In the genomic region with DNA sequence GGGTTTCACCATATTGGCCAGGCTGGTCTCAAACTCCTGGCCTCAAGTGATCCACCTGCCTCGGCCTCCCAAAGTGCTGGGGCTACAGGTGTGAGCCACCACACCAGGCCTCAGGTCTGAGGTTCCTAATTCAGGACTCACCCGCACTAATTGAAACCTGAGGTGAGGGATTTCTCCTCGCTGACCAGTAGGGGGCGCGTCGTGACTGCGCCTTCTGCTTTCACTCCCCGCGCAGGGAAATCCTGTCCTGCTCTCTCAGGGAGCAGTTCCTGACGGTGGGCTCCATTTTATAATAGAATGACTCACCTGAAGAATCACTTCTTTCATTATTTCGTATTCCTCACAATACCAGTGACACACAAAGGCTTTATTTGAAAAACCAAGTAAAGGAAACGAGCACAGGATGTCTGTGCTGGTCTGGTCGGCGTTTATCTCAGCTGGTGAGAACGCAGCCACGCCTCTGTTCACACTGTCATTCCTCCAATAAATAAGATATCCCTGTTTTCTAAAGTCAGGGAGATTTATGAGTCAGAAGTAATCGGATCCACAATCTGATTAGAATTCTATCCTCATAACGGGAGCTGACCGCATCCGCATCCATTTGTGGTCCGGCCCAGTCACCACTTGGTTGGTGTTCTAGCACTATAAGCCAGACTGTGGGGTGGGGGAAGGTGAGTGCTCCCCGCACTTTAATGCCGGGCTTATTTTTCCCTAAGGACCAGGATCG, we compare ENCODE assay signal across 8 cellular contexts. TPM values are rescaled to one million over a fixed set of nuclear protein-coding genes. Genes with fewer than 3 reads are reported as not detected.
A peak's percentile ranks its signal among the peaks of the same experiment; 100 is the strongest.
DNase-seq lines count a peak whose midpoint lies in the region; ATAC-seq, FAIRE-seq and TF ChIP-seq lines count a peak whose summit lies in the region.

No MANE protein-coding gene starts in this region.

- H3K4me3 ChIP-seq in cardiac fibroblast (replicated peaks in 1 of 2; ENCODE audit: low read depth in 2 of 2, low read length in 2 of 2) = peak overlapping the region; percentile 1 to 41
- no peak overlapping the region for H3K4me3 ChIP-seq in small intestine (ENCODE audit: low read depth in 1 of 2, low read length in 2 of 2)

- FAIRE-seq in small intestine (lab: Jason Lieb, UNC) = no peak

- peak; percentile 36 for DNase-seq in NCI-H2029 (lab: John Stamatoyannopoulos, UW)
- peak; percentile 68 for DNase-seq in activated B cell treated with CpG ODN at 0.5 μM for 24 hours
- DNase-seq in cardiac fibroblast (ENCODE audit: low read depth in 2 of 2) = peak; percentile 90 to 92
- peak; percentile 80 for DNase-seq in iPS-NIHi7 (ENCODE audit: extremely low spot score)
- DNase-seq in small intestine = peak; percentile 82
- DNase-seq in OCI-M2 (lab: John Stamatoyannopoulos, UW; ENCODE audit: unreplicated experiment) = no peak

- peak; percentile 91 for TF ChIP-seq CTCF in GM12873 (IDR thresholded peaks at IDR 0.05; ENCODE audit: insufficient read depth, low read depth, low read length, missing control alignments)
- TF ChIP-seq CTCF in activated B cell treated with CpG ODN at 0.5 μM for 24 hours (IDR thresholded peaks at IDR 0.05) = peak; percentile 93
- peak; percentile 85 for TF ChIP-seq CTCF in cardiac fibroblast (IDR thresholded peaks at IDR 0.05; ENCODE audit: low read depth, low read length)

- peak overlapping the region; percentile 71 for H3K4me3 Mint-ChIP-seq in activated B cell treated with CpG ODN at 0.5 μM for 24 hours

- H3K9me3 ChIP-seq in small intestine (ENCODE audit: control insufficient read depth, low read depth) = no peaks in the 10 kb centered on the region

- peaks cover 28% of the 10 kb centered on the region for H3K4me1 Mint-ChIP-seq in activated B cell treated with CpG ODN at 0.5 μM for 24 hours

- intact Hi-C loops in activated B cell treated with CpG ODN at 0.5 μM for 24 hours (cut with micrococcal nuclease) = loop anchor here (1.0 to 5.0 kb wide), 6 partner anchors 14 to 173 kb away; partner anchors contain the start of gene INPP5F

- CTCF ChIA-PET in activated B cell treated with CpG ODN at 0.5 μM for 24 hours (lab: Charles Lee) = interaction anchor here (0.7 to 6.3 kb wide), 44 partner anchors 11 to 650 kb away, joined by 3 to 113 read pairs (median 4); partner anchors contain the start of genes BAG3, INPP5F and MCMBP

- H3K27ac Mint-ChIP-seq in activated B cell treated with CpG ODN at 0.5 μM for 24 hours = peak overlapping the region; percentile 77

- WGBS in small intestine, 3 donors = 20 to 23% (median 23%) methylated on average over 24 of the region's 24 CpGs

- H3K36me3 ChIP-seq in small intestine (ENCODE audit: control insufficient read depth in 2 of 2, insufficient read depth in 2 of 2, low read length in 2 of 2) = no peaks in the 10 kb centered on the region

- H3K27me3 Mint-ChIP-seq in activated B cell treated with CpG ODN at 0.5 μM for 24 hours = peaks cover 3% of the 10 kb centered on the region

- H3K4me1 ChIP-seq in small intestine (ENCODE audit: control insufficient read depth in 2 of 2, insufficient read depth in 1 of 2, low read depth in 1 of 2, low read length in 1 of 2) = no peaks in the 10 kb centered on the region

- POLR2A ChIA-PET in activated B cell treated with CpG ODN at 0.5 μM for 24 hours (lab: Charles Lee) = interaction anchor here (0.8 to 2.7 kb wide), 8 partner anchors 13 to 187 kb away, joined by 3 to 33 read pairs (median 6); partner anchors contain the start of genes BAG3, INPP5F and MCMBP

- H3K36me3 Mint-ChIP-seq in activated B cell treated with CpG ODN at 0.5 μM for 24 hours (ENCODE audit: low read depth) = no peaks in the 10 kb centered on the region

- ATAC-seq in HG02759 (IDR thresholded peaks at IDR 0.05; ENCODE audit: unreplicated experiment) = peak; percentile 82
- peak; percentile 93 for ATAC-seq in activated B cell treated with CpG ODN at 0.5 μM for 24 hours (ENCODE audit: low read depth)

- H3K9me3 Mint-ChIP-seq in activated B cell treated with CpG ODN at 0.5 μM for 24 hours = no peaks in the 10 kb centered on the region

- H3K27ac ChIP-seq in small intestine (ENCODE audit: low read depth in 1 of 2, low read length in 1 of 2) = no peak overlapping the region

- H3K27me3 ChIP-seq in small intestine (ENCODE audit: control insufficient read depth in 2 of 2, insufficient read depth in 2 of 2, low read length in 2 of 2) = no peaks in the 10 kb centered on the region

RNA-seq across cellular contexts. Expression of gene BAG3, which starts 35.4 kb away (rescaled TPM):
- total RNA-seq in activated B cell treated with CpG ODN at 0.5 μM for 24 hours = 4.3 and 4.7 TPM in 2 replicates
- polyA plus RNA-seq in small intestine = 10 to 100 TPM in 2 of 3 donors, 1 to 10 TPM in 1; 9.5 to 15.3 (median 11.2) TPM

RNA-seq across cellular contexts. Expression of gene INPP5F, which starts 39.2 kb away (rescaled TPM):
- total RNA-seq in activated B cell treated with CpG ODN at 0.5 μM for 24 hours = 45.9 and 53.5 TPM in 2 replicates
- polyA plus RNA-seq in small intestine = 1 to 10 TPM; 3.5 to 6.2 (median 4.2) TPM

Comparison
In these comparisons a context has a peak if more than half of its experiments do, and no peak if none do; other contexts are left out.
1. H3K4me3 ChIP-seq: peak in cardiac fibroblast (2 of 2); none in small intestine (0 of 2).
2. Peak in every context shown above with its lines, with median percentiles within 50 percentile points of each other: CTCF ChIP-seq.